8 cellular contexts compared by ENCODE assay signal in genomic region chr7:131328387-131329175, GRCh38. TPM values are rescaled to one million over a fixed set of nuclear protein-coding genes. Genes with fewer than 3 reads are reported as not detected.
DNase-seq lines count a peak whose midpoint lies in the region; ATAC-seq and TF ChIP-seq lines count a peak whose summit lies in the region.

No MANE protein-coding gene starts in this region.

- peak overlapping the region; percentile 97 for H3K4me2 ChIP-seq in skeletal muscle satellite cell (ENCODE audit: low read length)

- H3K27me3 Mint-ChIP-seq in Calu3 (ENCODE audit: unreplicated experiment): no peaks in the 10 kb centered on the region

- H3K9ac ChIP-seq in HUES6 (ENCODE audit: low read length) (peak overlapping the region; percentile 100), skeletal muscle satellite cell (ENCODE audit: low read depth, low read length) (peak overlapping the region; percentile 98)

- no peak for ATAC-seq in HG02759 (IDR thresholded peaks at IDR 0.05; ENCODE audit: unreplicated experiment)

- no TSS peak for BruUV-seq in Calu3 (replicated peaks; lab: Mats Ljungman, UMichigan)

- H3K27me3 ChIP-seq in HUES6 (ENCODE audit: control insufficient read depth, insufficient read depth, low read length) (no peaks in the 10 kb centered on the region), skeletal muscle satellite cell (ENCODE audit: control insufficient read depth, insufficient read depth, low read length) (no peaks in the 10 kb centered on the region)

- 2 to 3% (median 2%) methylated on average over 19 of the region's 19 CpGs for WGBS in adipose tissue, 3 donors

- peaks cover 48% of the 10 kb centered on the region for H3K4me1 Mint-ChIP-seq in Calu3 (ENCODE audit: low read depth, unreplicated experiment)

- peak overlapping the region; percentile 98 for H3K27ac Mint-ChIP-seq in Calu3 (ENCODE audit: unreplicated experiment)

- peaks cover 11% of the 10 kb centered on the region for H3K36me3 ChIP-seq in HUES6 (ENCODE audit: control insufficient read depth, insufficient read depth, low read length)
- no peaks in the 10 kb centered on the region for H3K36me3 ChIP-seq in skeletal muscle satellite cell (ENCODE audit: insufficient read depth, low read length)

- H3K4me1 ChIP-seq in HUES6 (ENCODE audit: control insufficient read depth, insufficient read depth, low read length): peaks cover 29% of the 10 kb centered on the region
- H3K4me1 ChIP-seq in skeletal muscle satellite cell (ENCODE audit: control insufficient read depth, insufficient read depth, low read length): peaks cover 22% of the 10 kb centered on the region

- peak overlapping the region; percentile 99 for H3K4me3 ChIP-seq in HUES6 (ENCODE audit: low read depth, low read length)
- peak overlapping the region; percentile 78 for H3K4me3 ChIP-seq in iPS-11a (ENCODE audit: low read depth, low read length)
- peak overlapping the region; percentile 90 for H3K4me3 ChIP-seq in skeletal muscle satellite cell (ENCODE audit: low read length)

- H3K36me3 Mint-ChIP-seq in Calu3 (ENCODE audit: insufficient read depth, unreplicated experiment): peaks cover 39% of the 10 kb centered on the region

- intact Hi-C loops in Calu3 (cut with micrococcal nuclease; ENCODE audit: unreplicated experiment): loop anchor here (5.0 kb wide), 1 partner anchor 94 kb away; no protein-coding TSS in a partner anchor

- CTCF ChIA-PET in Calu3 (lab: Charles Lee): interaction anchor here (0.6 kb wide), 1 partner anchor 24 kb away, joined by 3 read pairs; no protein-coding TSS in a partner anchor

- peak overlapping the region; percentile 100 for H3K27ac ChIP-seq in HUES6 (ENCODE audit: low read depth, low read length)
- H3K27ac ChIP-seq in adipose tissue (ENCODE audit: low read depth, low read length): peak overlapping the region; percentile 76

- TF ChIP-seq CTCF in Calu3 (IDR thresholded peaks at IDR 0.05; ENCODE audit: unreplicated experiment): no peak

- H3K9me3 ChIP-seq in HUES6 (ENCODE audit: control insufficient read depth, insufficient read depth, low read depth, low read length): 0 out of 2 replicates have a peak, but pooled peaks cover 2% of the 10 kb centered on the region
- no peaks in the 10 kb centered on the region for H3K9me3 ChIP-seq in skeletal muscle satellite cell (replicated peaks; ENCODE audit: low read length)

- H3K9me3 Mint-ChIP-seq in Calu3 (ENCODE audit: low read depth, unreplicated experiment): no peaks in the 10 kb centered on the region

- DNase-seq in Calu3 (no peak), mucosa of gallbladder (ENCODE audit: low spot score) (no peak)
- DNase-seq in stimulated activated CD4-positive, alpha-beta T cell treated with anti-CD3 and anti-CD28 coated beads, Interleukin-4, amount 100 ng/mL, for 24 hours: no peak

- peak overlapping the region; percentile 99 for H3K4me3 Mint-ChIP-seq in Calu3 (ENCODE audit: low read depth, unreplicated experiment)

RNA-seq across cellular contexts. Expression of gene MKLN1, which starts 0.9 kb away (rescaled TPM):
- total RNA-seq in Calu3 (2022) (36.8 and 47.1 TPM in 2 replicates), mucosa of gallbladder (49.6 TPM)
- 10 to 100 TPM in 2 of 3 donors, 1 to 10 TPM in 1; 6.5 to 13.7 (median 13.6) TPM for polyA plus RNA-seq in adipose tissue
- total RNA-seq in skeletal muscle satellite cell (2012; rRNA removed): 27.1 and 41.3 TPM in 2 replicates
